Comparison of ENCODE assay signal across 17 cellular contexts in the genomic region with DNA sequence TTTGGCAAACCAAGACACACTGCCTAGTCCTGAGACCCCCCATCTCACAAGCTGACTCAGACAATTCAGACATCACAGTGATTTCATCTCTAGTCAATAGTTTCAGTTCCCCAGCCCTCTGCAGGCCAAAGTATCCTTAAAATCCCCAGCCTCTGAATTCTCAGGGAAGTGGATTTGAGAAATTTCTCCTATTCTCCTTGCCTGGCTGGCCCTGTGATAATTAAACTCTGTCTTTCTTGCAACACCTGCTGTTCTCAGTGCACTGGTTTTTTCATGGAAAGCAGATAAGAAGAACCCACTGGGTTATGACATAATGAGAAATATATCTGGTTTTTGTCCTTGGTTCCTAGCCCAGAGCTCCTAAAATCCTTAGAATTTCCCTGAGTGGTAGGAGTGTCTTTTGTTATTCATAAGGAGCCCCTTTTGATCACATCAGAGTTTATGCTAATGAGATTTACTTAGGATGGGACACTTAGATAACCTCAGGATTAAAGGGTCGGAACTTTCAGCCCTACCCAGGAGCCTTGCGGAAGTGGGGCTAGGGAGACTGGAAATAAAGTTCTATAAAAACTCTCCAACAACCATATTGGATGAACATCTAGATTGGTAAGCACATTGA.
DNase-seq lines count a peak whose midpoint lies in the region; ATAC-seq, FAIRE-seq and TF ChIP-seq lines count a peak whose summit lies in the region.
"Had no signal": no experiment of that assay in that cellular context is flagged by ENCODE, and none has a peak within 500 bp of the region (broad histone marks: within the 10 kb centered on the region; RNA-seq: fewer than 3 reads in every experiment).

No MANE protein-coding gene starts in this region.

- H3K23ac ChIP-seq in H1 (ENCODE audit: insufficient read length) = no peak overlapping the region
- no peak overlapping the region for H3K23ac ChIP-seq in neuronal stem cell (ENCODE audit: low read depth, low read length, poor library complexity)

- no peak overlapping the region for H4K5ac ChIP-seq in H1 (ENCODE audit: insufficient read length, low read depth, low read length)

- no peaks in the 10 kb centered on the region for H4K20me1 ChIP-seq in H1 (replicated peaks in 1 of 2; ENCODE audit: control insufficient read depth in 1 of 2, insufficient read depth in 2 of 2, low read length in 2 of 2)

- TF ChIP-seq POLR2A in H1 (IDR thresholded peaks at IDR 0.05; ENCODE audit: control extremely low read depth in 1 of 2, low read depth in 2 of 2, low read length in 2 of 2) = no peak

- peak; percentile 12 to 59 for DNase-seq in HAP-1 (ENCODE audit: low spot score in 2 of 2)
- DNase-seq in OCI-M1 (lab: John Stamatoyannopoulos, UW) = peak; percentile 9
- DNase-seq in H1 (ENCODE audit: low read depth in 1 of 2, low spot score in 2 of 2) = no peak
- peak; percentile 8 for DNase-seq in neuronal stem cell (ENCODE audit: low spot score)
- DNase-seq in naive thymus-derived CD8-positive, alpha-beta T cell = no peak
- DNase-seq: DND-41, HCEC 1CT, IMR-90, Kasumi-1, MM.1S, NCI-H187, NCI-H446, NCI-H69, SHP77 treated with DMSO at 0.1 percent for 48 hours had no signal

- no peaks in the 10 kb centered on the region for H3K4me1 Mint-ChIP-seq in naive thymus-derived CD8-positive, alpha-beta T cell

- H2AFZ ChIP-seq in H1 (ENCODE audit: low read length) (no peak overlapping the region), neuronal stem cell (ENCODE audit: low read length) (no peak overlapping the region)

- no peak overlapping the region for H3K27ac Mint-ChIP-seq in naive thymus-derived CD8-positive, alpha-beta T cell

- ATAC-seq in GM19351 (IDR thresholded peaks at IDR 0.05; ENCODE audit: unreplicated experiment) (no peak), HG03457 (IDR thresholded peaks at IDR 0.05; ENCODE audit: unreplicated experiment) (no peak)
- ATAC-seq in naive thymus-derived CD8-positive, alpha-beta T cell = no peak

- no peak overlapping the region for H3K4me3 Mint-ChIP-seq in naive thymus-derived CD8-positive, alpha-beta T cell

- H3K27ac ChIP-seq in H1 (ENCODE audit: low read depth, low read length) = no peak overlapping the region
- peak overlapping the region; percentile 1 for H3K27ac ChIP-seq in neuronal stem cell (replicated peaks; ENCODE audit: low read length)
- H3K27ac ChIP-seq: C4-2B had no signal

- TF ChIP-seq RAD21 in H1 (IDR thresholded peaks at IDR 0.05 in 1 of 2, conservative IDR thresholded peaks at IDR 0.05 in 1 of 2; ENCODE audit: low read depth in 2 of 2, low read length in 2 of 2) = no peak

- H3K4me1 ChIP-seq in HAP-1 (peaks cover 8% of the 10 kb centered on the region), H1 (replicated peaks in 1 of 4; ENCODE audit: control insufficient read depth in 3 of 4, insufficient read depth in 4 of 4, low read length in 3 of 4) (peaks cover 0 to 5% (median 2%) of the 10 kb centered on the region in 4 experiments; a peak in 2 of 7 replicates), neuronal stem cell (ENCODE audit: control insufficient read depth in 2 of 2, insufficient read depth in 1 of 2, low read depth in 1 of 2, low read length in 2 of 2) (peaks cover 0 to 5% of the 10 kb centered on the region in 2 donors)

- no peak overlapping the region for H3K4ac ChIP-seq in H1 (replicated peaks; ENCODE audit: insufficient read length, low read depth, low read length)
- no peak overlapping the region for H3K4ac ChIP-seq in neuronal stem cell (ENCODE audit: low read length)

- H3K23me2 ChIP-seq in H1 (ENCODE audit: low read depth, low read length) = no peaks in the 10 kb centered on the region

- no peak overlapping the region for H4K91ac ChIP-seq in H1 (replicated peaks; ENCODE audit: insufficient read length, low read length)
- no peak overlapping the region for H4K91ac ChIP-seq in neuronal stem cell (ENCODE audit: low read depth, low read length, poor library complexity)

- H3K36me3 ChIP-seq in HAP-1 (replicated peaks) (no peaks in the 10 kb centered on the region), H1 (ENCODE audit: control insufficient read depth in 2 of 4, insufficient read depth in 4 of 4, low read length in 3 of 4) (no peaks in the 10 kb centered on the region), neuronal stem cell (replicated peaks in 1 of 2; ENCODE audit: control insufficient read depth in 2 of 2, insufficient read depth in 2 of 2, low read length in 2 of 2) (no peaks in the 10 kb centered on the region)

- CTCF ChIA-PET in H1 (lab: Charles Lee; ENCODE audit: partially characterized antibody) = interaction anchor here (0.8 to 1.9 kb wide), 5 partner anchors 8 to 156 kb away, joined by 3 to 5 read pairs (median 4); no protein-coding TSS in a partner anchor

- POLR2A ChIA-PET in H1 (lab: Charles Lee; ENCODE audit: partially characterized antibody) = no interaction called here
- POLR2A ChIA-PET in naive thymus-derived CD8-positive, alpha-beta T cell (lab: Charles Lee) = no interaction called here

- H3K4me3 ChIP-seq in HAP-1 = no peak overlapping the region
- H3K4me3 ChIP-seq in H1 (ENCODE audit: extremely low read depth in 1 of 4, insufficient read depth in 2 of 4, low read depth in 3 of 4, low read length in 4 of 4) = no peak overlapping the region
- no peak overlapping the region for H3K4me3 ChIP-seq in neuronal stem cell (ENCODE audit: low read length in 2 of 2)

- peaks cover 0 to 3% (median 0%) of the 10 kb centered on the region in 3 donors for H3K36me3 Mint-ChIP-seq in naive thymus-derived CD8-positive, alpha-beta T cell

- H3K14ac ChIP-seq in H1 (ENCODE audit: insufficient read length) = no peak overlapping the region
- no peak overlapping the region for H3K14ac ChIP-seq in neuronal stem cell (ENCODE audit: low read length)

- H2BK5ac ChIP-seq in H1 (ENCODE audit: low read depth, low read length) (no peak overlapping the region), neuronal stem cell (ENCODE audit: low read length) (no peak overlapping the region)

- H2BK20ac ChIP-seq in H1 (ENCODE audit: low read length) = no peak overlapping the region

- H3K18ac ChIP-seq in H1 (ENCODE audit: extremely low read depth, low read length) (no peak overlapping the region), neuronal stem cell (ENCODE audit: low read length) (no peak overlapping the region)

- H3K9ac ChIP-seq in H1 (replicated peaks in 1 of 4; ENCODE audit: extremely low read depth in 1 of 4, low read depth in 3 of 4, low read length in 3 of 4) (no peak overlapping the region), neuronal stem cell (ENCODE audit: low read depth, low read length, poor library complexity) (no peak overlapping the region)

- in situ Hi-C loops in HAP-1 (cut with MboI; ENCODE audit: low sequenced_read_pairs) = no loop called here

- H4K8ac ChIP-seq in H1 (ENCODE audit: extremely low read depth, insufficient read depth, low read length) (no peak overlapping the region), neuronal stem cell (ENCODE audit: low read depth, low read length) (no peak overlapping the region)

- no peak for TF ChIP-seq CTCF in H1 (IDR thresholded peaks at IDR 0.05; ENCODE audit: control extremely low read depth in 1 of 3, insufficient read depth in 1 of 3, low read depth in 1 of 3, low read length in 3 of 3)

- no peak overlapping the region for H2BK15ac ChIP-seq in H1 (ENCODE audit: low read length)
- no peak overlapping the region for H2BK15ac ChIP-seq in neuronal stem cell (ENCODE audit: low read length)

- H2AK5ac ChIP-seq in H1 (ENCODE audit: low read depth, low read length) (no peak overlapping the region), neuronal stem cell (ENCODE audit: low read depth, low read length) (no peak overlapping the region)

- H3K9me3 Mint-ChIP-seq in naive thymus-derived CD8-positive, alpha-beta T cell = peaks cover 0 to 27% (median 2%) of the 10 kb centered on the region in 9 donors

- H3K27me3 ChIP-seq in HAP-1 (ENCODE audit: low read depth) = no peaks in the 10 kb centered on the region
- H3K27me3 ChIP-seq in H1 (replicated peaks in 1 of 4; ENCODE audit: control insufficient read depth in 3 of 4, extremely low read depth in 1 of 4, insufficient read depth in 3 of 4, low read length in 3 of 4) = no peaks in the 10 kb centered on the region
- no peaks in the 10 kb centered on the region for H3K27me3 ChIP-seq in neuronal stem cell (ENCODE audit: control insufficient read depth in 3 of 3, insufficient read depth in 3 of 3, low read depth in 1 of 3, low read length in 3 of 3)

- no peaks in the 10 kb centered on the region for H3K79me1 ChIP-seq in H1 (ENCODE audit: low read depth, low read length)
- H3K79me1 ChIP-seq in neuronal stem cell (ENCODE audit: low read depth, low read length) = no peaks in the 10 kb centered on the region

- H3K4me2 ChIP-seq in H1 (ENCODE audit: insufficient read depth in 1 of 2, low read depth in 2 of 2, low read length in 2 of 2) (peak overlapping the region in 1 of 2 experiments; percentile 20; a peak in 1 of 4 replicates), neuronal stem cell (ENCODE audit: insufficient read depth, low read length, poor library complexity, severe bottlenecking) (no peak overlapping the region)

- H3K79me2 ChIP-seq in H1 (ENCODE audit: control insufficient read depth in 1 of 2, insufficient read depth in 2 of 2, low read length in 2 of 2) = no peaks in the 10 kb centered on the region

- H2BK12ac ChIP-seq in H1 (ENCODE audit: low read depth, low read length) (no peak overlapping the region), neuronal stem cell (ENCODE audit: low read length) (no peak overlapping the region)

- peak; percentile 52 for FAIRE-seq in H1 (lab: Jason Lieb, UNC)

- no peak overlapping the region for H3K56ac ChIP-seq in H1 (replicated peaks; ENCODE audit: insufficient read length, low read depth, low read length)

- no peaks in the 10 kb centered on the region for H3K9me3 ChIP-seq in HAP-1
- H3K9me3 ChIP-seq in H1 (ENCODE audit: insufficient read depth in 2 of 2, low read depth in 1 of 2, low read length in 1 of 2) = no peaks in the 10 kb centered on the region
- H3K9me3 ChIP-seq in neuronal stem cell (replicated peaks in 1 of 2; ENCODE audit: control insufficient read depth in 2 of 2, insufficient read depth in 1 of 2, low read depth in 1 of 2, low read length in 2 of 2) = no peaks in the 10 kb centered on the region

- no peaks in the 10 kb centered on the region for H3K27me3 Mint-ChIP-seq in naive thymus-derived CD8-positive, alpha-beta T cell

- TF ChIP-seq EP300 in H1 (IDR thresholded peaks at IDR 0.05; ENCODE audit: borderline replicate concordance in 1 of 2, low read depth in 2 of 2, low read length in 2 of 2) = no peak

- WGBS in H1 (ENCODE audit: extremely low coverage in 1 of 2, insufficient coverage in 1 of 2, insufficient read length in 1 of 2, insufficient replicate concordance in 2 of 2, low coverage in 1 of 2, low lambda C conversion rate in 2 of 2, missing lambda C conversion rate in 1 of 2), 2 experiments = 82% methylated on average over 2 of the region's 2 CpGs; no CpG with 5 or more reads in 1 of the 2 experiments
- WGBS in neuronal stem cell (ENCODE audit: extremely low coverage in 2 of 2, insufficient read length in 2 of 2, insufficient replicate concordance in 1 of 2), 2 donors = no CpG with 5 or more reads among the region's 2 CpGs

- H2BK120ac ChIP-seq in H1 (replicated peaks; ENCODE audit: low read depth, low read length) (no peak overlapping the region), neuronal stem cell (ENCODE audit: low read depth, low read length) (no peak overlapping the region)

TF ChIP-seq in H1, 55 proteins besides CTCF, POLR2A, EP300 and RAD21 (continues in another document):
- no peak for TF ChIP-seq BCL11A (IDR thresholded peaks at IDR 0.05; ENCODE audit: low read depth in 2 of 2, low read length in 2 of 2)

Comparison
In these comparisons a context has a peak if more than half of its experiments do, and no peak if none do; other contexts are left out.
1. DNase-seq: peak in HAP-1 (2 of 2), OCI-M1 (single experiment) and neuronal stem cell (single experiment); none in H1 (0 of 2) and naive thymus-derived CD8-positive, alpha-beta T cell (0 of 10).